8 cellular contexts compared by ENCODE assay signal in the genomic region with DNA sequence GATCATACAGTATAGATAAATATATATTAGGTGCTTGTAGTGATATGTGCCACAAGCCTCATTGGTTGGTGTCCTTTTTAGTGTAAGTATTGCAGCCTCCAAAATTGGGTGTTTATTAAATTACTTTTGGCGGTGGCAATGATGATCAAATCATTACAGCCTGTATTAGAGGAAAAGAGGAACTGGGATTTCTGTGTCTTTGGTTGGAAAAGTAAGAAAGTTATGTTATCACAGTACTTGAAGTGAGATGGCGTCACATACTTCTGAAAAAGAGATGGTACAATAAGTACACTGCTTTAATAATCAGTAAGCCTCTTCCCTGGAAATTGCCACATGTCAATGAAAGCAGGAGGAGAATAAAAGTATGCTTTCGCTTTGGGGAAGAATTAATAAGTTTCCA. TPM values are rescaled to one million over a fixed set of nuclear protein-coding genes. Genes with fewer than 3 reads are reported as not detected.
A peak's percentile ranks its signal among the peaks of the same experiment; 100 is the strongest.
DNase-seq lines count a peak whose midpoint lies in the region; ATAC-seq and TF ChIP-seq lines count a peak whose summit lies in the region.

No MANE protein-coding gene starts in this region.

- H3K4me3 Mint-ChIP-seq in central memory CD8-positive, alpha-beta T cell = peak overlapping the region; percentile 99

- H3K9me3 ChIP-seq in HUES64 (ENCODE audit: insufficient read depth, low read depth, low read length) = peaks cover 8% of the 10 kb centered on the region; the same call in 1 of the 2 replicates
- H3K9me3 ChIP-seq in neuronal stem cell (replicated peaks in 1 of 2; ENCODE audit: control insufficient read depth in 2 of 2, insufficient read depth in 1 of 2, low read depth in 1 of 2, low read length in 2 of 2) = peaks cover 0 to 5% of the 10 kb centered on the region in 2 donors

- H2BK15ac ChIP-seq in neuronal stem cell (ENCODE audit: low read length) = no peak overlapping the region

- H3K4me1 Mint-ChIP-seq in central memory CD8-positive, alpha-beta T cell = peaks cover 28% of the 10 kb centered on the region

- no peak for TF ChIP-seq CTCF in GM12864 (IDR thresholded peaks at IDR 0.05; ENCODE audit: low read depth, low read length, missing control alignments)

- H3K23ac ChIP-seq in neuronal stem cell (ENCODE audit: low read depth, low read length, poor library complexity) = no peak overlapping the region

- H3K18ac ChIP-seq in neuronal stem cell (ENCODE audit: low read length) = no peak overlapping the region

- H2BK12ac ChIP-seq in neuronal stem cell (ENCODE audit: low read length) = no peak overlapping the region

- peak overlapping the region; percentile 88; the same call in 1 of the 2 replicates for H3K9ac ChIP-seq in HUES64 (ENCODE audit: low read depth, low read length)
- no peak overlapping the region for H3K9ac ChIP-seq in neuronal stem cell (ENCODE audit: low read depth, low read length, poor library complexity)

- H3K27ac Mint-ChIP-seq in central memory CD8-positive, alpha-beta T cell (ENCODE audit: low read depth) = peak overlapping the region; percentile 100

- no peak overlapping the region for H2AK5ac ChIP-seq in neuronal stem cell (ENCODE audit: low read depth, low read length)

- H3K79me1 ChIP-seq in neuronal stem cell (ENCODE audit: low read depth, low read length) = no peaks in the 10 kb centered on the region

- no peak overlapping the region for H3K14ac ChIP-seq in neuronal stem cell (ENCODE audit: low read length)

- no peak overlapping the region for H2BK5ac ChIP-seq in neuronal stem cell (ENCODE audit: low read length)

- H3K27ac ChIP-seq in HUES64 (ENCODE audit: low read depth, low read length) = no peak overlapping the region; the same call in 1 of the 2 replicates
- no peak overlapping the region for H3K27ac ChIP-seq in neuronal stem cell (replicated peaks; ENCODE audit: low read length)

- H4K8ac ChIP-seq in neuronal stem cell (ENCODE audit: low read depth, low read length) = no peak overlapping the region

- peaks cover 84% of the 10 kb centered on the region for H3K27me3 ChIP-seq in HUES64 (ENCODE audit: insufficient read depth, low read length)
- H3K27me3 ChIP-seq in neuronal stem cell (ENCODE audit: control insufficient read depth in 3 of 3, insufficient read depth in 3 of 3, low read depth in 1 of 3, low read length in 3 of 3) = peaks cover 0 to 33% (median 0%) of the 10 kb centered on the region in 3 experiments

- H3K36me3 ChIP-seq in HUES64 (ENCODE audit: insufficient read depth, low read length) (no peaks in the 10 kb centered on the region), neuronal stem cell (replicated peaks in 1 of 2; ENCODE audit: control insufficient read depth in 2 of 2, insufficient read depth in 2 of 2, low read length in 2 of 2) (no peaks in the 10 kb centered on the region)

- H3K27me3 Mint-ChIP-seq in central memory CD8-positive, alpha-beta T cell = no peaks in the 10 kb centered on the region

- peak overlapping the region; percentile 97 for H3K4me3 ChIP-seq in GM12864 (ENCODE audit: low read depth, low read length)
- peak overlapping the region; percentile 79 for H3K4me3 ChIP-seq in HUES64 (ENCODE audit: low read length)
- peak overlapping the region in 1 of 2 donors; percentile 75 for H3K4me3 ChIP-seq in neuronal stem cell (ENCODE audit: low read length in 2 of 2)

- H2AFZ ChIP-seq in neuronal stem cell (ENCODE audit: low read length) = peak overlapping the region; percentile 98

- 75% methylated on average over 2 of the region's 3 CpGs for WGBS in HUES64
- no CpG with 5 or more reads among the region's 3 CpGs for WGBS in neuronal stem cell (ENCODE audit: extremely low coverage in 2 of 2, insufficient read length in 2 of 2, insufficient replicate concordance in 1 of 2), 2 donors

- no peak for ATAC-seq in central memory CD8-positive, alpha-beta T cell (replicated peaks; ENCODE audit: extremely low read depth, poor library complexity, severe bottlenecking)

- no peak overlapping the region for H3K4me2 ChIP-seq in neuronal stem cell (ENCODE audit: insufficient read depth, low read length, poor library complexity, severe bottlenecking)

- H3K4ac ChIP-seq in neuronal stem cell (ENCODE audit: low read length) = no peak overlapping the region

- peaks cover 17% of the 10 kb centered on the region for H3K36me3 Mint-ChIP-seq in central memory CD8-positive, alpha-beta T cell (ENCODE audit: insufficient read depth)

- H3K4me1 ChIP-seq in HUES64 (ENCODE audit: insufficient read depth, low read length) (no peaks in the 10 kb centered on the region), neuronal stem cell (ENCODE audit: control insufficient read depth in 2 of 2, insufficient read depth in 1 of 2, low read depth in 1 of 2, low read length in 2 of 2) (no peaks in the 10 kb centered on the region)

- DNase-seq in GM12864 (ENCODE audit: low read depth) = no peak
- no peak for DNase-seq in central memory CD8-positive, alpha-beta T cell (ENCODE audit: low spot score in 2 of 2)
- DNase-seq in neuronal stem cell (ENCODE audit: low spot score) = no peak
- no peak for DNase-seq in T1000 (lab: John Stamatoyannopoulos, UW)
- no peak for DNase-seq in kidney tubule cell (ENCODE audit: low spot score)
- no peak for DNase-seq in foreskin melanocyte
- no peak for DNase-seq in NCI-H82 treated with DMSO at 0.1 percent for 48 hours (lab: John Stamatoyannopoulos, UW; ENCODE audit: unreplicated experiment)

- H3K9me3 Mint-ChIP-seq in central memory CD8-positive, alpha-beta T cell = no peaks in the 10 kb centered on the region

- no peak overlapping the region for H4K91ac ChIP-seq in neuronal stem cell (ENCODE audit: low read depth, low read length, poor library complexity)

- no peak overlapping the region for H2BK120ac ChIP-seq in neuronal stem cell (ENCODE audit: low read depth, low read length)

RNA-seq across cellular contexts. Expression of gene MPZL3, which starts 0.5 kb away (rescaled TPM):
- 1.6 TPM for polyA plus RNA-seq in HUES64 (2013, experiment 1 of 2)
- polyA plus RNA-seq in HUES64 (2013, experiment 2 of 2) = 1.2 TPM
- polyA plus RNA-seq in neuronal stem cell (2013, experiment 1 of 2) = 0.47 TPM
- 0.47 TPM for polyA plus RNA-seq in neuronal stem cell (2013, experiment 2 of 2)

RNA-seq across cellular contexts. Expression of gene MPZL2, which starts 11.4 kb away (rescaled TPM):
- polyA plus RNA-seq in HUES64 (2013, experiment 1 of 2) = 0.65 TPM
- 1.3 TPM for polyA plus RNA-seq in HUES64 (2013, experiment 2 of 2)
- polyA plus RNA-seq in neuronal stem cell (2013, experiment 1 of 2) = 0.38 TPM
- 0.32 TPM for polyA plus RNA-seq in neuronal stem cell (2013, experiment 2 of 2)

RNA-seq across cellular contexts. Expression of gene JAML, which starts 27.9 kb away (rescaled TPM):
- polyA plus RNA-seq in HUES64 (2013, experiment 1 of 2) = 0.55 TPM
- polyA plus RNA-seq in HUES64 (2013, experiment 2 of 2) = 0.82 TPM
- polyA plus RNA-seq in neuronal stem cell (2013, experiment 1 of 2) = 0.03 TPM
- not detected for polyA plus RNA-seq in neuronal stem cell (2013, experiment 2 of 2)

RNA-seq across cellular contexts. Expression of gene CD3E, which starts 51.8 kb away (rescaled TPM):
- not detected for polyA plus RNA-seq in HUES64 (2013, experiment 1 of 2)
- polyA plus RNA-seq in HUES64 (2013, experiment 2 of 2) = not detected
- polyA plus RNA-seq in neuronal stem cell (2013, experiment 1 of 2) = not detected
- polyA plus RNA-seq in neuronal stem cell (2013, experiment 2 of 2) = not detected
